Comparison of ENCODE assay signal across 19 cellular contexts in the genomic region with DNA sequence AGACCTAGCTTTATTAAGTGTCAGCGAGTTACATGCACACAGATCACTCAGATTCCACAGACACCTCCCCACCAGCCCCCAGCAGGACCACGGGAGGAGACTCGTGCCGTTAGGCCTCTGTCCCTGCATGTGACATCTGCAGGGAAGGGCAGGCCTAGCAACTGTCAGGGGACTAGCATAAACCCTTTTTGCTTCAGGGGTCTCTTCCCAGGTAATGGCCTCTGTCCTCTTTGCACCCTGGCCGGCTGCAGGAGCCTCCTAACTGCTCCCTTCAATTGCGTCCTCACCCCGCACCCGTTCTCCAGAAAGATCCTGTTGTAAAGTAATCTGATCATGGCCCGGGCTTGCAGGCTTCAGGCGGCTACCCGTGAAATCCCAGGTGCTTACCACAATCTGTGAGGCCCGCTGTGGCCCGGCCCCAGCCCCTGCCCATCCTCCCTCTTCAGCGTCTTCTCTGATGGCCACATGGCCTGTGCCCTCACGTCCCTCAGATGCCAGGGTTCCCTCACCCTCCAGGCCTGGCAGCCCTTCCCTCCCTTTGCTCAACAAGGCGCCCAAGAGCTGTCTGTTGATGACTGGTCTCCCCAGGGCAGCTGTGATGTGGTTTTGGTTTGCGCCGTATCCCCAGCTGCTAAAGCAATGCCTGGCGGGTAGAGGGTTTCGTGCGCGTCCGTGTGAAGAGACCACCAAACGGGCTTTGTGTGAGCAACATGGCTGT. TPM values are rescaled to one million over a fixed set of nuclear protein-coding genes. Genes with fewer than 3 reads are reported as not detected.
A peak's percentile ranks its signal among the peaks of the same experiment; 100 is the strongest.
DNase-seq lines count a peak whose midpoint lies in the region; ATAC-seq and TF ChIP-seq lines count a peak whose summit lies in the region.
"Had no signal": no experiment of that assay in that cellular context is flagged by ENCODE, and none has a peak within 500 bp of the region (broad histone marks: within the 10 kb centered on the region; RNA-seq: fewer than 3 reads in every experiment).

No MANE protein-coding gene starts in this region.

- H3K27me3 Mint-ChIP-seq in activated T-cell treated with anti-CD3 and anti-CD28 coated beads, Interleukin-2, amount 50 U/mL, for 24 hours = no peaks in the 10 kb centered on the region
- H3K27me3 Mint-ChIP-seq in activated T-cell treated with anti-CD3 and anti-CD28 coated beads, Interleukin-2, amount 50 U/mL, for 4 hours (ENCODE audit: low read depth) = no peaks in the 10 kb centered on the region
- H3K27me3 Mint-ChIP-seq in T-helper 17 cell = no peaks in the 10 kb centered on the region
- no peaks in the 10 kb centered on the region for H3K27me3 Mint-ChIP-seq in stimulated activated naive CD8-positive, alpha-beta T cell treated with anti-CD3 and anti-CD28 coated beads, Interleukin-15, amount 100 ng/mL, for 72 hours

- no peaks in the 10 kb centered on the region for H3K27me3 ChIP-seq in iPS DF 6.9 (ENCODE audit: control insufficient read depth, insufficient read depth, low read length)
- H3K27me3 ChIP-seq in vagina = no peaks in the 10 kb centered on the region
- H3K27me3 ChIP-seq: heart right ventricle, SJSA1 had no signal

- H3K27ac Mint-ChIP-seq in activated T-cell treated with anti-CD3 and anti-CD28 coated beads, Interleukin-2, amount 50 U/mL, for 24 hours = peak overlapping the region; percentile 37
- H3K27ac Mint-ChIP-seq in T-helper 17 cell = peak overlapping the region; percentile 61
- peak overlapping the region; percentile 75 to 84 for H3K27ac Mint-ChIP-seq in stimulated activated naive CD8-positive, alpha-beta T cell treated with anti-CD3 and anti-CD28 coated beads, Interleukin-15, amount 100 ng/mL, for 72 hours

- peaks cover 7% of the 10 kb centered on the region for H3K4me1 ChIP-seq in iPS DF 6.9 (ENCODE audit: control insufficient read depth, insufficient read depth, low read length)
- no peaks in the 10 kb centered on the region for H3K4me1 ChIP-seq in vagina
- H3K4me1 ChIP-seq: A549, Caco-2, SJSA1 had no signal

- H3K9me3 ChIP-seq in T-helper 17 cell (ENCODE audit: control insufficient read depth, low read length, poor library complexity, severe bottlenecking) = no peaks in the 10 kb centered on the region
- H3K9me3 ChIP-seq in iPS DF 6.9 (ENCODE audit: control insufficient read depth, insufficient read depth, low read length) = no peaks in the 10 kb centered on the region
- H3K9me3 ChIP-seq in vagina = no peaks in the 10 kb centered on the region
- H3K9me3 ChIP-seq: A549, Caco-2, heart right ventricle, SJSA1 had no signal

- H3K4me1 Mint-ChIP-seq in activated T-cell treated with anti-CD3 and anti-CD28 coated beads, Interleukin-2, amount 50 U/mL, for 24 hours (ENCODE audit: low read depth) = peaks cover 22% of the 10 kb centered on the region
- H3K4me1 Mint-ChIP-seq in activated T-cell treated with anti-CD3 and anti-CD28 coated beads, Interleukin-2, amount 50 U/mL, for 4 hours (ENCODE audit: low read depth) = peaks cover 9% of the 10 kb centered on the region
- H3K4me1 Mint-ChIP-seq in T-helper 17 cell = peaks cover 15% of the 10 kb centered on the region
- peaks cover 27% of the 10 kb centered on the region for H3K4me1 Mint-ChIP-seq in stimulated activated naive CD8-positive, alpha-beta T cell treated with anti-CD3 and anti-CD28 coated beads, Interleukin-15, amount 100 ng/mL, for 72 hours

- no peak for TF ChIP-seq POLR2A in vagina (IDR thresholded peaks at IDR 0.05)

- H3K36me3 ChIP-seq in iPS DF 6.9 (ENCODE audit: control insufficient read depth, insufficient read depth, low read length) = no peaks in the 10 kb centered on the region
- peaks cover 0 to 10% of the 10 kb centered on the region in 2 donors for H3K36me3 ChIP-seq in vagina

- no CpG with 5 or more reads among the region's 24 CpGs for WGBS in iPS DF 6.9 (ENCODE audit: insufficient coverage, insufficient read length)

- intact Hi-C loops in vagina (cut with DNase I) = no loop called here

- H3K36me3 Mint-ChIP-seq in activated T-cell treated with anti-CD3 and anti-CD28 coated beads, Interleukin-2, amount 50 U/mL, for 24 hours (ENCODE audit: low read depth) = peaks cover 59% of the 10 kb centered on the region
- peaks cover 26% of the 10 kb centered on the region for H3K36me3 Mint-ChIP-seq in activated T-cell treated with anti-CD3 and anti-CD28 coated beads, Interleukin-2, amount 50 U/mL, for 4 hours (ENCODE audit: insufficient read depth)
- peaks cover 5% of the 10 kb centered on the region for H3K36me3 Mint-ChIP-seq in T-helper 17 cell (ENCODE audit: low read depth)

- H3K27ac ChIP-seq in iPS DF 6.9 (ENCODE audit: low read length) (peak overlapping the region; percentile 84), vagina (no peak overlapping the region)
- H3K27ac ChIP-seq: A549, heart right ventricle, KMS-11, SJSA1 had no signal

- no peak overlapping the region for H3K4me3 Mint-ChIP-seq in activated T-cell treated with anti-CD3 and anti-CD28 coated beads, Interleukin-2, amount 50 U/mL, for 24 hours
- H3K4me3 Mint-ChIP-seq in activated T-cell treated with anti-CD3 and anti-CD28 coated beads, Interleukin-2, amount 50 U/mL, for 4 hours = no peak overlapping the region
- no peak overlapping the region for H3K4me3 Mint-ChIP-seq in T-helper 17 cell
- H3K4me3 Mint-ChIP-seq in stimulated activated naive CD8-positive, alpha-beta T cell treated with anti-CD3 and anti-CD28 coated beads, Interleukin-15, amount 100 ng/mL, for 72 hours = no peak overlapping the region

- H3K4me3 ChIP-seq in iPS DF 6.9 (ENCODE audit: low read length) (no peak overlapping the region), vagina (no peak overlapping the region)
- H3K4me3 ChIP-seq: A549, heart right ventricle, SJSA1 had no signal

- H3K9me3 Mint-ChIP-seq in activated T-cell treated with anti-CD3 and anti-CD28 coated beads, Interleukin-2, amount 50 U/mL, for 24 hours = no peaks in the 10 kb centered on the region
- no peaks in the 10 kb centered on the region for H3K9me3 Mint-ChIP-seq in activated T-cell treated with anti-CD3 and anti-CD28 coated beads, Interleukin-2, amount 50 U/mL, for 4 hours
- no peaks in the 10 kb centered on the region for H3K9me3 Mint-ChIP-seq in stimulated activated naive CD8-positive, alpha-beta T cell treated with anti-CD3 and anti-CD28 coated beads, Interleukin-15, amount 100 ng/mL, for 72 hours

- TF ChIP-seq CTCF in vagina (IDR thresholded peaks at IDR 0.05) = no peak

- ATAC-seq in activated T-cell treated with anti-CD3 and anti-CD28 coated beads, Interleukin-2, amount 50 U/mL, for 4 hours = no peak
- no peak for ATAC-seq in T-helper 17 cell
- ATAC-seq in stimulated activated naive CD8-positive, alpha-beta T cell treated with anti-CD3 and anti-CD28 coated beads, Interleukin-15, amount 100 ng/mL, for 72 hours = peak; percentile 50

- DNase-seq in activated T-cell treated with anti-CD3 and anti-CD28 coated beads, Interleukin-2, amount 50 U/mL, for 24 hours = no peak
- no peak for DNase-seq in activated T-cell treated with anti-CD3 and anti-CD28 coated beads, Interleukin-2, amount 50 U/mL, for 4 hours
- no peak for DNase-seq in T-helper 17 cell
- no peak for DNase-seq in iPS DF 6.9 (ENCODE audit: low read depth, low spot score)
- DNase-seq in stimulated activated naive CD8-positive, alpha-beta T cell treated with anti-CD3 and anti-CD28 coated beads, Interleukin-15, amount 100 ng/mL, for 72 hours = no peak
- no peak for DNase-seq in vagina (ENCODE audit: extremely low spot score in 2 of 2)
- no peak for DNase-seq in activated gamma-delta T cell (lab: John Stamatoyannopoulos, UW)
- no peak for DNase-seq in NCI-H128 (lab: John Stamatoyannopoulos, UW; ENCODE audit: unreplicated experiment)
- DNase-seq: activated naive CD4-positive, alpha-beta T cell treated with anti-CD3 and anti-CD28 coated beads, Interleukin-2, amount 50 U/mL, for 16 hours; Caco-2; erythroblast; heart right ventricle; NCI-H2081; NCI-H82 had no signal

RNA-seq across cellular contexts. Expression of gene PMM2, which starts 34.9 kb away (rescaled TPM):
- total RNA-seq in activated T-cell treated with anti-CD3 and anti-CD28 coated beads, Interleukin-2, amount 50 U/mL, for 4 hours = 10 to 100 TPM; 85.4 to 95.5 (median 89.6) TPM
- total RNA-seq in T-helper 17 cell (10 to 100 TPM; 35.8 to 40.6 TPM), vagina (21.4 TPM)

RNA-seq across cellular contexts. Expression of gene TMEM186, which starts 35.1 kb away (rescaled TPM):
- 10 to 100 TPM; 13.2 to 14.5 (median 13.9) TPM for total RNA-seq in activated T-cell treated with anti-CD3 and anti-CD28 coated beads, Interleukin-2, amount 50 U/mL, for 4 hours
- 1 to 10 TPM; 2.4 to 3.5 TPM for total RNA-seq in T-helper 17 cell
- total RNA-seq in vagina = 2.9 TPM

RNA-seq across cellular contexts. Expression of gene CARHSP1, which starts 36.3 kb away (rescaled TPM):
- total RNA-seq in activated T-cell treated with anti-CD3 and anti-CD28 coated beads, Interleukin-2, amount 50 U/mL, for 4 hours = 10 to 100 TPM; 14.7 to 17.8 (median 16.8) TPM
- total RNA-seq in T-helper 17 cell = 10 to 100 TPM; 25.4 to 30.4 TPM
- total RNA-seq in vagina = 125 TPM

RNA-seq across cellular contexts. Expression of gene LITAFD, which starts 49.6 kb away (rescaled TPM):
- total RNA-seq in activated T-cell treated with anti-CD3 and anti-CD28 coated beads, Interleukin-2, amount 50 U/mL, for 4 hours = not detected
- total RNA-seq in T-helper 17 cell (under 1 TPM in 1 of 2 donors, not detected in 1; 0.75 TPM), vagina (not detected)
- total RNA-seq: Caco-2, heart right ventricle, liver, SJSA1, subcutaneous adipose tissue had no signal
